ENCODE assay signal across 8 cellular contexts in genomic region chr19:633068-633785, GRCh38. TPM values are rescaled to one million over a fixed set of nuclear protein-coding genes. Genes with fewer than 3 reads are reported as not detected.
DNase-seq lines count a peak whose midpoint lies in the region; ATAC-seq and TF ChIP-seq lines count a peak whose summit lies in the region.

POLRMT (minus strand) TSS chr19:633537; CDS start chr19:633512, 25 bp downstream.

- H3K27me3 ChIP-seq in BE2C (no peaks in the 10 kb centered on the region), kidney epithelial cell (ENCODE audit: control insufficient read depth, insufficient read depth, low read length) (no peaks in the 10 kb centered on the region)

- H3K4me3 ChIP-seq in BE2C (ENCODE audit: low read depth, low read length) (peak within 1 kb of the TSS; percentile 92), kidney epithelial cell (ENCODE audit: low read depth, low read length) (peak within 1 kb of the TSS; percentile 70)

- peak; percentile 90 for ATAC-seq in GM19324 (IDR thresholded peaks at IDR 0.05; ENCODE audit: low FRiP score, unreplicated experiment)
- ATAC-seq in HG03460 (IDR thresholded peaks at IDR 0.05; ENCODE audit: unreplicated experiment) = peak; percentile 64

- DNase-seq in BE2C (peak; percentile 98), NCI-H526 (lab: John Stamatoyannopoulos, UW) (peak; percentile 88 to 97), kidney epithelial cell (ENCODE audit: low read depth) (peak; percentile 93)
- DNase-seq in activated CD4-positive, alpha-beta T cell treated with anti-CD3 and anti-CD28 coated beads for 48 hours = peak; percentile 97
- peak; percentile 97 for DNase-seq in stimulated activated CD4-positive, alpha-beta T cell treated with anti-CD3 and anti-CD28 coated beads, Interleukin-15, amount 100 ng/mL, for 24 hours

- H3K27ac ChIP-seq in cingulate gyrus (ENCODE audit: low read depth, low read length) = peak within 1 kb of the TSS; percentile 79

- no peaks in the 10 kb centered on the region for H3K9me3 ChIP-seq in BE2C

- no peak for TF ChIP-seq CTCF in BE2C (IDR thresholded peaks at IDR 0.05; ENCODE audit: low read depth, low read length)
- TF ChIP-seq CTCF in kidney epithelial cell (IDR thresholded peaks at IDR 0.05; ENCODE audit: insufficient read depth, low read length, poor library complexity, severe bottlenecking) = no peak

- H3K36me3 ChIP-seq in BE2C = peaks cover 20% of the 10 kb centered on the region
- no peaks in the 10 kb centered on the region for H3K36me3 ChIP-seq in kidney epithelial cell (ENCODE audit: control insufficient read depth, insufficient read depth, low read length)

- peaks cover 2% of the 10 kb centered on the region; the same call in 1 of the 2 replicates for H3K4me1 ChIP-seq in BE2C

RNA-seq across cellular contexts. Expression of gene POLRMT, which starts in this region (rescaled TPM):
- polyA plus RNA-seq in BE2C (2012; ENCODE audit: insufficient read depth, insufficient read length, low read depth) = 246 TPM
- total RNA-seq in kidney epithelial cell = 47.6 and 50.0 TPM in 2 replicates

Comparison
In these comparisons a context has a peak if more than half of its experiments do, and no peak if none do; other contexts are left out.
1. Peak in every context shown above with its lines: DNase-seq, ATAC-seq, H3K4me3 ChIP-seq and H3K27ac ChIP-seq.